30 cellular contexts compared by ENCODE assay signal in the genomic region with DNA sequence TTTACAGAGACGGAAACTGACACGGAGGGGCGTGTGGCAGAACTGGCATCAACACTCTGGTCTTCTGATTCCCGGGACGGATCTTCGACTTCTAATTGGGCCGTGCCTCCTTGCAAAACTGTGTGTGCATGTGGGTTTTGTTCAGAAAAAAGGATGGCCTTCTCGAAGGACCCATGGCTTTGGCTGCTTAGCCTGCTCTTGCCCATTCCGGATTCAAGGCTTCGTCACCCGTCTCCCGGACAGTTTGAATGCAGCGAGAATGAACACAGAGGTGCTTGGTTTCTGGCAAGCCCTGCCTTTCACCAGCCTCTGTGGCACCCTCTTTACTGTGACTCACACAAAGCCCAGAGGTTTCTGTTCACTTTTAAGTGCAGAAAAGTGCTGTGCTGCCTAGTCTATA.
"Had no signal": no experiment of that assay in that cellular context is flagged by ENCODE, and none has a peak within 500 bp of the region (broad histone marks: within the 10 kb centered on the region; RNA-seq: fewer than 3 reads in every experiment).

No MANE protein-coding gene starts in this region.

- H3K36me3 ChIP-seq: brain microvascular endothelial cell had no signal

- DNase-seq: activated B cell treated with CpG ODN at 0.5 μM for 24 hours; activated CD4-positive, alpha-beta T cell treated with anti-CD3 and anti-CD28 coated beads, Interleukin-2, amount 10 ng/mL, durations not matched to agents 24 days and 14 days; activated CD4-positive, alpha-beta T cell treated with anti-CD3 and anti-CD28 coated beads, Interleukin-2, amount 50 U/mL, for 4 hours; activated CD4-positive, CD25-positive, alpha-beta regulatory T cell treated with anti-CD3 and anti-CD28 coated beads, Interleukin-2, amount 50 U/mL, for 72 hours; activated CD8-positive, alpha-beta T cell treated with anti-CD3 and anti-CD28 coated beads for 36 hours; activated gamma-delta T cell treated with Interleukin-2 at 50 U/mL for 16 hours; activated naive CD4-positive, alpha-beta T cell treated with anti-CD3 and anti-CD28 coated beads for 36 hours; activated naive CD8-positive, alpha-beta T cell treated with anti-CD3 and anti-CD28 coated beads, Interleukin-2, amount 50 U/mL, for 24 hours; activated T-cell treated with anti-CD3 and anti-CD28 coated beads, Interleukin-2, amount 50 U/mL, for 4 hours; anterior cingulate cortex; brain microvascular endothelial cell; MM.1S; MV-4-11; NCI-H1092; NCI-H1436 treated with DMSO at 0.1 percent for 48 hours; NCI-H1694 treated with DMSO at 0.1 percent for 48 hours; NCI-H2029; NCI-H510A; NCI-H526; NCI-H748 treated with DMSO at 0.1 percent for 48 hours; NK-92 treated with Interleukin-12 subunit alpha and Interleukin-12 subunit beta, amount 100 ng/mL, for 24 hours; PC-3; RPMI8226; SIG-M5; T-cell; T-helper 17 cell; T-helper 9 cell had no signal

- H3K27me3 ChIP-seq: brain microvascular endothelial cell, Peyer's patch had no signal

- H3K9ac ChIP-seq: KMS-11 had no signal

- H3K4me1 ChIP-seq: Peyer's patch had no signal

- H3K4me3 ChIP-seq: Peyer's patch had no signal

- H3K4me2 ChIP-seq: KMS-11 had no signal

- H3K9me3 ChIP-seq: Peyer's patch had no signal

- H3K27ac ChIP-seq: brain microvascular endothelial cell, KMS-11, Peyer's patch, VCaP had no signal
